In the genomic region with DNA sequence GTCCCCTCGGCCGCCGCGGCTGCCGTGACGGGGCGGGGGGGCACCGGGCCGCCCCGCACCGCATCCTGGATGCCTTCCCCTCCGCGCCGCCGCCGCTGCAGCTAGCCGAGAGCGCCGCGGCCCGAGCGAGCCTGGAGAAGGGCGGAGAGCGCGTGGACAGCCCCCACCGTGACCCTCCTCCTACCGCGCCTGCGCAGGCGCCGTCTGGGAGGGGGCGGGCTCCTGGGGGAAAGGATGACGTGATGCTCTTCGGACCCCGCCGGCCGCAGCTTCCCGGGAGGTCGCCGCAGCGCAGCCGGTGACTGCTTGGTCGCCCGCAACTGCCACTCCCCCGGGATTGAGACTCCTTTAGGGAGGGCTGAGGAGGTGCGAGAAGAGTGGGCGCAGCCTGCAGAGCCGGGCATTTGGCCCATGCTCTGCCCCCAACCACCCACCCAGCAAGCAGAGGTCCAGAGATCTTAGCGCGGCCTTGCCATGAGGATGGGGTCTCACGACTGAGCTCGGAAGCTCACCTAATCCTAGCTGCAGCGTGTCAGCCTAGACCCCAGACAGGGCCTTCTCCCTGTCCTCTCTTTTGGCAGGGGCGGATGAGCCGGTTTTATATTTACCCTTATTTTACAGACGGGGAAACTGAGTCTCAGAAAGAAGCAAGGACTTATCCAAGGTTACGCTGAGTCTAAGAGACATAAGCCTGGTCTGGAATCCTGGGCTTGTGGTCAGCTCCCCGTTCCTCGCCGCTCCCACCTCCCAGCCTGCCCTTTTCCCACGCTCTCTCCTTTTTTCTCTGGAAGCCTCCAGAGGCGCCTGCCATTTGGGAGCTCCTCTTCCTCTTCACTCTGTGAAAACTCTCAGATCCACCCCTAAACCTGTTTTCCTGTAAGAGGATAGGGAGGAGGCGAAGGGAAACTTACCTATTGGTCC, we compare ENCODE assay signal across 8 cellular contexts. TPM values are rescaled to one million over a fixed set of nuclear protein-coding genes. Genes with fewer than 3 reads are reported as not detected.
DNase-seq lines count a peak whose midpoint lies in the region; ATAC-seq, FAIRE-seq and TF ChIP-seq lines count a peak whose summit lies in the region.

A gene (minus strand): TSS at position 140 of the 921 bp plus-strand sequence. CDS start 281 bp downstream, outside the sequence.

- no peak for TF ChIP-seq EP300 in HepG2 (IDR thresholded peaks at IDR 0.05; ENCODE audit: low read depth in 2 of 2, low read length in 2 of 2)
- TF ChIP-seq EP300 in HepG2 (CRISPR knock-in tag; IDR thresholded peaks at IDR 0.05; ENCODE audit: borderline replicate concordance), result no peak

- peak; percentile 89 for DNase-seq in GM12891 (ENCODE audit: insufficient read length, low spot score)
- DNase-seq in NCI-H510A (lab: John Stamatoyannopoulos, UW), result peak; percentile 34
- DNase-seq in activated CD4-positive, alpha-beta T cell treated with anti-CD3 and anti-CD28 coated beads, Interleukin-2, amount 50 U/mL, for 4 hours, result peak; percentile 35 to 48
- peak; percentile 92 for DNase-seq in dermis blood vessel endothelial cell
- DNase-seq in HepG2 (ENCODE audit: low spot score), result peak; percentile 80
- peak; percentile 39 to 40 for DNase-seq in stimulated activated CD4-positive, alpha-beta T cell treated with anti-CD3 and anti-CD28 coated beads, Interleukin-2, amount 100 ng/mL, for 48 hours

- TF ChIP-seq RAD21 in HepG2 (CRISPR knock-in tag; IDR thresholded peaks at IDR 0.05), result no peak

- peak; percentile 45; the same call in 1 of the 2 replicates for TF ChIP-seq CTCF in HepG2 (CRISPR knock-in tag; IDR thresholded peaks at IDR 0.05)

- peak; percentile 81 for FAIRE-seq in GM12891 (lab: Jason Lieb, UNC)
- FAIRE-seq in HepG2 (lab: Jason Lieb, UNC), result no peak

- peak within 1 kb of the TSS; percentile 87 for H3K27ac ChIP-seq in HepG2 (ENCODE audit: extremely low read length, insufficient read depth, low read length)

- CTCF ChIA-PET in HepG2 (lab: Yijun Ruan, JAX; ENCODE audit: low intra/inter-chr PET ratio, low total read pairs), result no interaction called here

- TF ChIP-seq POLR2A in GM12891 (IDR thresholded peaks at IDR 0.05; ENCODE audit: low read depth, low read length) (peak; percentile 29; the same call in 1 of the 2 replicates), HepG2 (IDR thresholded peaks at IDR 0.05; ENCODE audit: insufficient read depth in 1 of 2, low read depth in 2 of 2, low read length in 2 of 2) (peak; percentile 65 to 75)

- H3K36me3 ChIP-seq in HepG2 (replicated peaks in 1 of 2; ENCODE audit: control insufficient read depth in 1 of 2, insufficient read depth in 2 of 2, low read length in 2 of 2), result no peaks in the 10 kb centered on the region

- POLR2A ChIA-PET in HepG2 (lab: Yijun Ruan, JAX), result interaction anchor here (0.6 to 3.1 kb wide), 17 partner anchors 8 to 310 kb away, joined by 3 to 23 read pairs (median 4); a partner anchor contains a TSS

- intact Hi-C loops in HepG2 (cut with micrococcal nuclease; ENCODE audit: unreplicated experiment), result loop anchor here (5.0 to 10.0 kb wide), 2 partner anchors 47 to 119 kb away; a partner anchor contains a TSS

- H3K9me3 ChIP-seq in HepG2 (ENCODE audit: low read length), result no peaks in the 10 kb centered on the region

- H3K4me3 ChIP-seq in HepG2 (replicated peaks in 1 of 3; ENCODE audit: insufficient read depth in 1 of 3, low read depth in 2 of 3, low read length in 3 of 3), result peak within 1 kb of the TSS; percentile 87 to 96 (median 94)

- H3K4me1 ChIP-seq in HepG2 (ENCODE audit: insufficient read depth, low read length), result peaks cover 55% of the 10 kb centered on the region

- H3K4me2 ChIP-seq in HepG2 (ENCODE audit: low read depth, low read length), result peak within 1 kb of the TSS; percentile 96

- H3K9ac ChIP-seq in HepG2 (ENCODE audit: insufficient read depth, low read depth, low read length), result peak within 1 kb of the TSS; percentile 88

- H4K20me1 ChIP-seq in HepG2 (ENCODE audit: insufficient read depth, low read length), result peaks cover 30% of the 10 kb centered on the region

- WGBS in HepG2 (ENCODE audit: low lambda C conversion rate), result under 1% methylated on average over 7 of the region's 63 CpGs

- H2AFZ ChIP-seq in HepG2 (ENCODE audit: low read length), result no peak within 1 kb of the TSS

- peaks cover 38% of the 10 kb centered on the region for H3K79me2 ChIP-seq in HepG2 (ENCODE audit: insufficient read depth, low read length)

- ATAC-seq in HG03108 (IDR thresholded peaks at IDR 0.05; ENCODE audit: unreplicated experiment) (peak; percentile 46), HepG2 (peak; percentile 78), GM21786 (IDR thresholded peaks at IDR 0.05; ENCODE audit: unreplicated experiment) (no peak)

- BruUV-seq in HepG2 (replicated peaks; lab: Mats Ljungman, UMichigan), result TSS peak; percentile 94

- H3K27me3 ChIP-seq in HepG2 (ENCODE audit: control insufficient read depth in 1 of 2, insufficient read depth in 2 of 2, low read length in 2 of 2), result no peaks in the 10 kb centered on the region; a peak in 1 of 5 replicates

- in situ Hi-C loops in HepG2 (cut with HindIII; ENCODE audit: extremely low pct_ligation_motif_present, low pct_unique_long_range_greater_than_20kb), result no loop called here

TF ChIP-seq in GM12891, 5 proteins besides CTCF, POLR2A, EP300 and RAD21:
- no peak for TF ChIP-seq TAF1 (IDR thresholded peaks at IDR 0.05; ENCODE audit: low read depth, low read length)
- peak; percentile 6 for TF ChIP-seq PAX5 (IDR thresholded peaks at IDR 0.05; ENCODE audit: insufficient read depth, low read length, severe bottlenecking)
- TF ChIP-seq POLR2AphosphoS5 (IDR thresholded peaks at IDR 0.05; ENCODE audit: low read depth, low read length), result peak; percentile 55; the same call in 1 of the 2 replicates

TF ChIP-seq in HepG2, 621 proteins besides CTCF, POLR2A, EP300 and RAD21 (continues in another document):
- TF ChIP-seq MBD4 (IDR thresholded peaks at IDR 0.05; ENCODE audit: borderline replicate concordance, low read length) (no peak), ZNF816 (CRISPR knock-in tag; IDR thresholded peaks at IDR 0.05; ENCODE audit: borderline replicate concordance) (no peak), FOSL2 (CRISPR knock-in tag; IDR thresholded peaks at IDR 0.05) (peak; percentile 51), ZIK1 (CRISPR knock-in tag; IDR thresholded peaks at IDR 0.05; ENCODE audit: borderline replicate concordance, low read depth) (0 out of 2 replicates have a peak, but pooled peaks have one; percentile 22), HHEX (CRISPR knock-in tag; IDR thresholded peaks at IDR 0.05) (no peak), PHF20 (CRISPR knock-in tag; IDR thresholded peaks at IDR 0.05) (peak; percentile 35; the same call in 1 of the 2 replicates), SMYD3 (CRISPR knock-in tag; IDR thresholded peaks at IDR 0.05) (peak; percentile 23; the same call in 1 of the 2 replicates), NKX3-1 (CRISPR knock-in tag; IDR thresholded peaks at IDR 0.05) (no peak), HDAC1 (CRISPR knock-in tag; IDR thresholded peaks at IDR 0.05) (peak; percentile 58), IRF2 (CRISPR knock-in tag; IDR thresholded peaks at IDR 0.05) (peak; percentile 66)
- TF ChIP-seq, protein P1, sequence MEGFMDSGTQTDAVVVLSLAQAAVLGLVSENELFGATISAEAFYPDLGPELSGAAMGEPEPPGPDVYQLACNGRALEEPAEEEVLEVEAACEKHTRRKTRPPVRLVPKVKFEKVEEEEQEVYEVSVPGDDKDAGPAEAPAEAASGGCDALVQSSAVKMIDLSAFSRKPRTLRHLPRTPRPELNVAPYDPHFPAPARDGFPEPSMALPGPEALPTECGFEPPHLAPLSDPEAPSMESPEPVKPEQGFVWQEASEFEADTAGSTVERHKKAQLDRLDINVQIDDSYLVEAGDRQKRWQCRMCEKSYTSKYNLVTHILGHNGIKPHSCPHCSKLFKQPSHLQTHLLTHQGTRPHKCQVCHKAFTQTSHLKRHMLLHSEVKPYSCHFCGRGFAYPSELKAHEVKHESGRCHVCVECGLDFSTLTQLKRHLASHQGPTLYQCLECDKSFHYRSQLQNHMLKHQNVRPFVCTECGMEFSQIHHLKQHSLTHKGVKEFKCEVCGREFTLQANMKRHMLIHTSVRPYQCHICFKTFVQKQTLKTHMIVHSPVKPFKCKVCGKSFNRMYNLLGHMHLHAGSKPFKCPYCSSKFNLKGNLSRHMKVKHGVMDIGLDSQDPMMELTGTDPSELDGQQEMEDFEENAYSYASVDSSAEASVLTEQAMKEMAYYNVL (CRISPR knock-in tag; IDR thresholded peaks at IDR 0.05; ENCODE audit: borderline replicate concordance), result no peak

RNA-seq across cellular contexts. Expression of the gene that starts here (rescaled TPM):
- 59.1 TPM for polyA plus RNA-seq in GM12891 (2012; ENCODE audit: low read depth, missing spikeins)
- 146 and 195 TPM in 2 replicates for total RNA-seq in dermis blood vessel endothelial cell
- 57.7 and 63.3 TPM in 2 replicates for total RNA-seq in HepG2 (2016; rRNA removed; fragmentation: Illumina TruSeq; extraction: Trizol)
- total RNA-seq in HepG2 (2016; cell fraction: cytosol; rRNA removed; fragmentation: Illumina TruSeq; extraction: Trizol; ENCODE audit: low read depth), result 50.7 and 55.3 TPM in 2 replicates
- total RNA-seq in HepG2 (2016; cell fraction: insoluble cytoplasmic fraction; rRNA removed; fragmentation: Illumina TruSeq; extraction: Trizol), result 49.9 and 57.0 TPM in 2 replicates
- 72.0 and 73.6 TPM in 2 replicates for total RNA-seq in HepG2 (2016; cell fraction: membrane; rRNA removed; fragmentation: Illumina TruSeq; extraction: Trizol)
- total RNA-seq in HepG2 (2016; cell fraction: nucleus; rRNA removed; fragmentation: Illumina TruSeq; extraction: Trizol), result 57.7 and 69.2 TPM in 2 replicates
- 145 and 158 TPM in 2 replicates for polyA plus RNA-seq in HepG2 (2011; rRNA removed)
- polyA plus RNA-seq in HepG2 (2011; cell fraction: cytosol; rRNA removed), result 107 and 120 TPM in 2 replicates
- polyA plus RNA-seq in HepG2 (2011; cell fraction: nucleus; rRNA removed), result 235 and 247 TPM in 2 replicates
- 46.6 and 55.7 TPM in 2 replicates for polyA plus RNA-seq in HepG2 (2012)
- polyA plus RNA-seq in HepG2 (2016; cell fraction: cytosol; fragmentation: Illumina TruSeq; extraction: Trizol; ENCODE audit: low read depth), result 9.6 and 10.6 TPM in 2 replicates
- polyA plus RNA-seq in HepG2 (2016; cell fraction: insoluble cytoplasmic fraction; fragmentation: Illumina TruSeq; extraction: Trizol; ENCODE audit: low read depth), result 47.8 and 51.4 TPM in 2 replicates
- polyA plus RNA-seq in HepG2 (2016; cell fraction: membrane; fragmentation: Illumina TruSeq; extraction: Trizol; ENCODE audit: low read depth), result 34.7 and 37.8 TPM in 2 replicates
- 69.5 and 73.3 TPM in 2 replicates for polyA plus RNA-seq in HepG2 (2016; cell fraction: nucleus; fragmentation: Illumina TruSeq; extraction: Trizol; ENCODE audit: insufficient read depth, low read depth)
- 364 and 452 TPM in 2 replicates for polyA minus RNA-seq in HepG2 (2011; rRNA and poly(A)+ RNA removed; ENCODE audit: low replicate concordance)
- 57.6 and 73.9 TPM in 2 replicates for polyA minus RNA-seq in HepG2 (2011; cell fraction: cytosol; rRNA and poly(A)+ RNA removed)
- polyA minus RNA-seq in HepG2 (2011; cell fraction: nucleus; rRNA and poly(A)+ RNA removed), result 178 and 232 TPM in 2 replicates

Comparison
In these comparisons a context has a peak if more than half of its experiments do, and no peak if none do; other contexts are left out.
1. DNase-seq: peak in every context shown above with its lines; median percentile 92 in dermis blood vessel endothelial cell; 89 in GM12891; 80 in HepG2; 42 in activated CD4-positive, alpha-beta T cell treated with anti-CD3 and anti-CD28 coated beads, Interleukin-2, amount 50 U/mL, for 4 hours; 40 in stimulated activated CD4-positive, alpha-beta T cell treated with anti-CD3 and anti-CD28 coated beads, Interleukin-2, amount 100 ng/mL, for 48 hours; 34 in NCI-H510A.